In genomic region chr13:114049026-114049425, GRCh38 we compare ENCODE assay signal across 9 cellular contexts.
DNase-seq lines count a peak whose midpoint lies in the region; ATAC-seq and TF ChIP-seq lines count a peak whose summit lies in the region.
"Had no signal": no experiment of that assay in that cellular context is flagged by ENCODE, and none has a peak within 500 bp of the region (broad histone marks: within the 10 kb centered on the region; RNA-seq: fewer than 3 reads in every experiment).

No MANE protein-coding gene starts in this region.

- in situ Hi-C loops in GM13977 (cut with MboI; ENCODE audit: low pct_unique_long_range_greater_than_20kb, low sequenced_read_pairs, unreplicated experiment), result no loop called here

- peaks cover 42% of the 10 kb centered on the region for H3K4me1 Mint-ChIP-seq in osteocyte (ENCODE audit: unreplicated experiment)

- H3K36me3 Mint-ChIP-seq in osteocyte (ENCODE audit: unreplicated experiment), result peaks cover 10% of the 10 kb centered on the region

- peak; percentile 40 for ATAC-seq in HG03039 (IDR thresholded peaks at IDR 0.05; ENCODE audit: unreplicated experiment)
- ATAC-seq: K562 had no signal

- H3K9me3 Mint-ChIP-seq in osteocyte (ENCODE audit: unreplicated experiment), result no peaks in the 10 kb centered on the region

- H3K4me3 Mint-ChIP-seq in osteocyte (ENCODE audit: unreplicated experiment), result no peak overlapping the region

- peak; percentile 69 for DNase-seq in GM13977 (ENCODE audit: low spot score)
- DNase-seq in activated T-cell treated with anti-CD3 and anti-CD28 coated beads for 48 hours (ENCODE audit: low read depth), result peak; percentile 52
- peak; percentile 82 for DNase-seq in stimulated activated CD4-positive, alpha-beta T cell treated with anti-CD3 and anti-CD28 coated beads, Interleukin-15, amount 100 ng/mL, for 24 hours
- no peak for DNase-seq in DMS79 (lab: John Stamatoyannopoulos, UW)
- DNase-seq in AG08395 (ENCODE audit: low spot score), result no peak
- DNase-seq in NK-92 (lab: John Stamatoyannopoulos, UW; ENCODE audit: unreplicated experiment), result no peak
- DNase-seq in osteocyte (ENCODE audit: extremely low spot score, unreplicated experiment), result no peak

- no peaks in the 10 kb centered on the region for H3K27me3 Mint-ChIP-seq in osteocyte (ENCODE audit: unreplicated experiment)

- H3K27ac Mint-ChIP-seq in osteocyte (ENCODE audit: unreplicated experiment), result no peak overlapping the region

- TF ChIP-seq CTCF in GM13977 (IDR thresholded peaks at IDR 0.05; ENCODE audit: extremely low read depth, insufficient read depth, missing control alignments) (no peak), osteocyte (IDR thresholded peaks at IDR 0.05) (no peak)

Comparison
In these comparisons a context has a peak if more than half of its experiments do, and no peak if none do; other contexts are left out.
1. DNase-seq: peak in GM13977 (single experiment), activated T-cell treated with anti-CD3 and anti-CD28 coated beads for 48 hours (single experiment) and stimulated activated CD4-positive, alpha-beta T cell treated with anti-CD3 and anti-CD28 coated beads, Interleukin-15, amount 100 ng/mL, for 24 hours (single experiment); none in DMS79 (single experiment), AG08395 (single experiment), NK-92 (single experiment) and osteocyte (single experiment).